Comparison of ENCODE assay signal across 18 cellular contexts in genomic region chr4:171203425-171203824, GRCh38.
DNase-seq lines count a peak whose midpoint lies in the region; ATAC-seq and TF ChIP-seq lines count a peak whose summit lies in the region.
"Had no signal": no experiment of that assay in that cellular context is flagged by ENCODE, and none has a peak within 500 bp of the region (broad histone marks: within the 10 kb centered on the region; RNA-seq: fewer than 3 reads in every experiment).

No MANE protein-coding gene starts in this region.

- H3K9ac ChIP-seq in mesendoderm (ENCODE audit: low read length) = no peak overlapping the region

- H3K4me3 ChIP-seq in BJ (ENCODE audit: low read depth, low read length) (no peak overlapping the region), body of pancreas (no peak overlapping the region), mesendoderm (ENCODE audit: low read length) (no peak overlapping the region), H7 (ENCODE audit: insufficient read depth, low read depth, low read length) (no peak overlapping the region)
- H3K4me3 ChIP-seq: heart right ventricle, suprapubic skin had no signal

- H3K4me2 ChIP-seq in mesendoderm (ENCODE audit: low read length) = no peak overlapping the region

- no peaks in the 10 kb centered on the region for H3K79me2 ChIP-seq in mesendoderm (ENCODE audit: control insufficient read depth, insufficient read depth, low read length)

- H3K56ac ChIP-seq in mesendoderm (ENCODE audit: low read length) = no peak overlapping the region

- H2BK120ac ChIP-seq in mesendoderm (ENCODE audit: low read depth, low read length) = no peak overlapping the region

- H3K79me1 ChIP-seq in mesendoderm (ENCODE audit: low read length) = no peaks in the 10 kb centered on the region

- H2AK5ac ChIP-seq in mesendoderm (ENCODE audit: low read length) = no peak overlapping the region

- ATAC-seq in body of pancreas (peak; percentile 65), omental fat pad (ENCODE audit: low FRiP score) (no peak)
- no peak for ATAC-seq in activated naive CD4-positive, alpha-beta T cell treated with anti-CD3 and anti-CD28 coated beads, Interleukin-2, amount 50 U/mL, for 72 hours
- ATAC-seq: heart right ventricle, HepG2, left cardiac atrium had no signal

- H3K9me3 ChIP-seq in body of pancreas = no peaks in the 10 kb centered on the region
- H3K9me3 ChIP-seq: heart right ventricle, suprapubic skin had no signal

- H2BK15ac ChIP-seq in mesendoderm (replicated peaks; ENCODE audit: low read depth) = no peak overlapping the region

- H2BK5ac ChIP-seq in mesendoderm (ENCODE audit: low read length) = no peak overlapping the region

- H3K27ac ChIP-seq in body of pancreas (peak overlapping the region in 2 of 4 donors; percentile 41 to 42), mesendoderm (ENCODE audit: low read depth, low read length) (no peak overlapping the region)
- H3K27ac ChIP-seq: heart right ventricle, suprapubic skin had no signal

- TF ChIP-seq POLR2A in body of pancreas (IDR thresholded peaks at IDR 0.05) = no peak

- TF ChIP-seq CTCF in BJ (IDR thresholded peaks at IDR 0.05; ENCODE audit: insufficient read depth, low read depth, low read length) (no peak), body of pancreas (IDR thresholded peaks at IDR 0.05) (no peak), omental fat pad (IDR thresholded peaks at IDR 0.05) (no peak)

- no peak overlapping the region for H4K5ac ChIP-seq in mesendoderm (ENCODE audit: low read length)

- no peaks in the 10 kb centered on the region for H3K36me3 Mint-ChIP-seq in activated naive CD4-positive, alpha-beta T cell treated with anti-CD3 and anti-CD28 coated beads, Interleukin-2, amount 50 U/mL, for 72 hours

- 27 to 30% methylated on average over 2 of the region's 2 CpGs for whole genome bisulfite sequencing in body of pancreas, 2 donors
- WGBS in mesendoderm (ENCODE audit: extremely low coverage, insufficient coverage, low lambda C conversion rate) = no CpG with 5 or more reads among the region's 2 CpGs

- DNase-seq in BJ (ENCODE audit: low read depth) = peak; percentile 3
- peak; percentile 7 for DNase-seq in NCI-H460 (ENCODE audit: extremely low read depth, low read depth)
- DNase-seq in body of pancreas = peak in 2 of 4 donors; percentile 6 to 20
- peak; percentile 24 for DNase-seq in mesendoderm
- DNase-seq in omental fat pad (ENCODE audit: low spot score) = no peak
- no peak for DNase-seq in activated naive CD4-positive, alpha-beta T cell treated with anti-CD3 and anti-CD28 coated beads, Interleukin-2, amount 50 U/mL, for 72 hours (ENCODE audit: low spot score in 2 of 2)
- no peak for DNase-seq in cardiac septum (ENCODE audit: low spot score)
- DNase-seq in H7 = no peak
- DNase-seq: activated CD4-positive, alpha-beta T cell treated with anti-CD3 and anti-CD28 coated beads, Interleukin-2, amount 50 U/mL, for 1 hour; activated T-cell treated with anti-CD3 and anti-CD28 coated beads, Interleukin-2, amount 50 U/mL, for 1 hour; Calu3; cortex of kidney; heart right ventricle; left cardiac atrium; NCI-H1092; NCI-H226 had no signal

- H3K36me3 ChIP-seq in BJ (ENCODE audit: control insufficient read depth, insufficient read depth, low read length) (no peaks in the 10 kb centered on the region), body of pancreas (replicated peaks in 1 of 2; ENCODE audit: insufficient read depth in 1 of 2, low read depth in 2 of 2) (no peaks in the 10 kb centered on the region), mesendoderm (ENCODE audit: control insufficient read depth, insufficient read depth, low read length) (no peaks in the 10 kb centered on the region), H7 (replicated peaks; ENCODE audit: control insufficient read depth, insufficient read depth, low read length) (no peaks in the 10 kb centered on the region)
- H3K36me3 ChIP-seq: heart right ventricle, suprapubic skin had no signal

- POLR2A ChIA-PET in BJ (lab: Charles Lee) = no interaction called here

- CTCF ChIA-PET in BJ (lab: Yijun Ruan, JAX) = no interaction called here

- H3K18ac ChIP-seq in mesendoderm (ENCODE audit: low read length) = no peak overlapping the region

- H3K27me3 ChIP-seq in BJ (ENCODE audit: control insufficient read depth, insufficient read depth, low read length) (no peaks in the 10 kb centered on the region), body of pancreas (no peaks in the 10 kb centered on the region), mesendoderm (ENCODE audit: insufficient read depth, low read length, poor library complexity) (no peaks in the 10 kb centered on the region), H7 (ENCODE audit: control insufficient read depth, insufficient read depth, low read length) (no peaks in the 10 kb centered on the region)
- H3K27me3 ChIP-seq: heart right ventricle, suprapubic skin had no signal

- no peak overlapping the region for H3K23ac ChIP-seq in mesendoderm (ENCODE audit: low read length)

- intact Hi-C loops in body of pancreas (cut with DNase I) (no loop called here), cardiac septum (cut with DNase I) (no loop called here)

- no peak overlapping the region for H4K8ac ChIP-seq in mesendoderm (ENCODE audit: low read depth, low read length)

- peaks cover 11% of the 10 kb centered on the region in 2 donors for H3K9me3 Mint-ChIP-seq in activated naive CD4-positive, alpha-beta T cell treated with anti-CD3 and anti-CD28 coated beads, Interleukin-2, amount 50 U/mL, for 72 hours

- H3K4me1 ChIP-seq in body of pancreas (peaks cover 29% of the 10 kb centered on the region), mesendoderm (ENCODE audit: control insufficient read depth, low read depth, low read length) (no peaks in the 10 kb centered on the region)
- H3K4me1 ChIP-seq: heart right ventricle, suprapubic skin had no signal

- no peak overlapping the region for H3K4ac ChIP-seq in mesendoderm (ENCODE audit: low read depth, low read length)

- H3K27ac Mint-ChIP-seq in activated naive CD4-positive, alpha-beta T cell treated with anti-CD3 and anti-CD28 coated beads, Interleukin-2, amount 50 U/mL, for 72 hours = no peak overlapping the region

Comparison
In these comparisons a context has a peak if more than half of its experiments do, and no peak if none do; other contexts are left out.
1. DNase-seq: peak in BJ (single experiment), NCI-H460 (single experiment) and mesendoderm (single experiment); none in omental fat pad (single experiment), activated naive CD4-positive, alpha-beta T cell treated with anti-CD3 and anti-CD28 coated beads, Interleukin-2, amount 50 U/mL, for 72 hours (0 of 2), cardiac septum (single experiment) and H7 (single experiment).